ENCODE assay signal across 10 cellular contexts in the genomic region with DNA sequence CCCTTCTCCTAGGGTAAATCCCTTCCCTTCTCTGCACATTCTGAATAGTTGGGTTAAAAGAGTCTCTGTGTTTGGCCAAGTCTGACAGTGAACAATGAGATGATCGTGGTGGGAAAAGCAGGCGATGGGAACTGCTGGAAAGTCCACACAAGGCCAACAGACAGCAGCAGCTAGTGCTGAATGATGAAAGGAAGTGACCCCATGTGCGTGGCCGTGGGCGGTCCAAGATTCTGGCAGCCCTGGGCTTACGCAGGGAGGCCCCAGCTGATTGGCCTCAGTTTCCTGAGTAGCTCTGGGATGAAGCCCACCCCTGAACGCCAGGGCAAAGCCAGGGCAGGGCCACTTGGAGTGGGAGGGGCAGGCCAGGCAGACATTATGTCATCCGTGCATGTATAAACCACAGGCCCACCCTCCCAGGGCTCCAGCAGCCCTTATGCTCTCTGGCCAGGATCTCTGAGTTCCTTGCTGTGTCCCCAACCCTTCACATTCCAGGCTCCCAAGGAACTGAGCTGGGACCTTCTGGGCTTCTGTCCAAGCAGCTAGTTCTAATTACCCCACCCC. TPM values are rescaled to one million over a fixed set of nuclear protein-coding genes. Genes with fewer than 3 reads are reported as not detected.
DNase-seq lines count a peak whose midpoint lies in the region; ATAC-seq and TF ChIP-seq lines count a peak whose summit lies in the region.
"Had no signal": no experiment of that assay in that cellular context is flagged by ENCODE, and none has a peak within 500 bp of the region (broad histone marks: within the 10 kb centered on the region; RNA-seq: fewer than 3 reads in every experiment).

No MANE protein-coding gene starts in this region.

- H3K4me1 Mint-ChIP-seq in brain: peaks cover 18% of the 10 kb centered on the region
- H3K4me1 Mint-ChIP-seq in activated T-cell treated with anti-CD3 and anti-CD28 coated beads, Interleukin-2, amount 50 U/mL, for 72 hours (ENCODE audit: low read depth): no peaks in the 10 kb centered on the region

- TF ChIP-seq POLR2A in gastrocnemius medialis (IDR thresholded peaks at IDR 0.05): no peak

- in situ Hi-C loops in gastrocnemius medialis (cut with MboI; ENCODE audit: low sequenced_read_pairs in 4 of 4): no loop called here

- peak; percentile 81 for DNase-seq in GM03348 (ENCODE audit: low spot score)
- peak; percentile 11 for DNase-seq in kidney glomerular epithelial cell (lab: John Stamatoyannopoulos, UW)
- DNase-seq in gastrocnemius medialis: peak; percentile 15 to 45
- no peak for DNase-seq in NOMO-1 treated with DMSO at 0.1 percent for 48 hours (lab: John Stamatoyannopoulos, UW; ENCODE audit: unreplicated experiment)
- no peak for DNase-seq in OCI-M1 (lab: John Stamatoyannopoulos, UW)
- DNase-seq in HPDE6-E6E7 (ENCODE audit: extremely low spot score): no peak
- DNase-seq in activated T-cell treated with anti-CD3 and anti-CD28 coated beads, Interleukin-2, amount 50 U/mL, for 72 hours: no peak

- no peaks in the 10 kb centered on the region for H3K36me3 Mint-ChIP-seq in brain
- H3K36me3 Mint-ChIP-seq in activated T-cell treated with anti-CD3 and anti-CD28 coated beads, Interleukin-2, amount 50 U/mL, for 72 hours (ENCODE audit: insufficient read depth in 2 of 2): no peaks in the 10 kb centered on the region

- intact Hi-C loops in gastrocnemius medialis (cut with DNase I; ENCODE audit: low total_unique reads): no loop called here

- H3K36me3 ChIP-seq in gastrocnemius medialis: no peaks in the 10 kb centered on the region

- peak overlapping the region in 1 of 5 experiments; percentile 8 for H3K4me3 Mint-ChIP-seq in brain
- no peak overlapping the region for H3K4me3 Mint-ChIP-seq in activated T-cell treated with anti-CD3 and anti-CD28 coated beads, Interleukin-2, amount 50 U/mL, for 72 hours
- H3K4me3 Mint-ChIP-seq: T-helper 1 cell treated with Interleukin-12 subunit alpha and Interleukin-12 subunit beta and Interleukin-4 antibody, amounts not matched to agents 30 μg/mL and 1 μg/mL, for 36 hours had no signal

- H3K4me3 ChIP-seq in gastrocnemius medialis: no peak overlapping the region

- H3K9me3 ChIP-seq in gastrocnemius medialis: no peaks in the 10 kb centered on the region

- peaks cover 9 to 12% of the 10 kb centered on the region in 2 donors for H3K4me1 ChIP-seq in gastrocnemius medialis

- ATAC-seq in gastrocnemius medialis: peak; percentile 76 to 83
- no peak for ATAC-seq in activated T-cell treated with anti-CD3 and anti-CD28 coated beads, Interleukin-2, amount 50 U/mL, for 72 hours (replicated peaks in 1 of 2)

- H3K27ac Mint-ChIP-seq in brain: peak overlapping the region; percentile 67 to 92 (median 75)
- H3K27ac Mint-ChIP-seq in activated T-cell treated with anti-CD3 and anti-CD28 coated beads, Interleukin-2, amount 50 U/mL, for 72 hours: no peak overlapping the region
- H3K27ac Mint-ChIP-seq: T-helper 1 cell treated with Interleukin-12 subunit alpha and Interleukin-12 subunit beta and Interleukin-4 antibody, amounts not matched to agents 30 μg/mL and 1 μg/mL, for 36 hours had no signal

- TF ChIP-seq CTCF in brain (conservative IDR thresholded peaks at IDR 0.05): no peak
- TF ChIP-seq CTCF in gastrocnemius medialis (IDR thresholded peaks at IDR 0.05 in 4 of 5, conservative IDR thresholded peaks at IDR 0.05 in 1 of 5): no peak

- H3K27ac ChIP-seq in gastrocnemius medialis: peak overlapping the region; percentile 61 to 74 (median 71)
- H3K27ac ChIP-seq: epithelial cell of prostate had no signal

- no peaks in the 10 kb centered on the region for H3K27me3 Mint-ChIP-seq in brain
- H3K27me3 Mint-ChIP-seq in activated T-cell treated with anti-CD3 and anti-CD28 coated beads, Interleukin-2, amount 50 U/mL, for 72 hours (ENCODE audit: low read depth): no peaks in the 10 kb centered on the region

- no peaks in the 10 kb centered on the region for H3K27me3 ChIP-seq in gastrocnemius medialis

- H3K9me3 Mint-ChIP-seq in brain: no peaks in the 10 kb centered on the region
- no peaks in the 10 kb centered on the region for H3K9me3 Mint-ChIP-seq in activated T-cell treated with anti-CD3 and anti-CD28 coated beads, Interleukin-2, amount 50 U/mL, for 72 hours
- H3K9me3 Mint-ChIP-seq: T-helper 1 cell treated with Interleukin-12 subunit alpha and Interleukin-12 subunit beta and Interleukin-4 antibody, amounts not matched to agents 30 μg/mL and 1 μg/mL, for 36 hours had no signal

RNA-seq across cellular contexts. Expression of gene CDC25A, which starts 57.8 kb away (rescaled TPM):
- 3.5 TPM for polyA plus RNA-seq in brain (ENCODE audit: insufficient read depth, low read depth, low replicate concordance)
- 1 to 10 TPM in 1 of 4 donors, under 1 TPM in 1, not detected in 2; 0.73 to 2.3 TPM for total RNA-seq in gastrocnemius medialis
- total RNA-seq in activated T-cell treated with anti-CD3 and anti-CD28 coated beads, Interleukin-2, amount 50 U/mL, for 72 hours: 10 to 100 TPM; 27.8 to 31.6 TPM

Comparison
In these comparisons a context has a peak if more than half of its experiments do, and no peak if none do; other contexts are left out.
1. DNase-seq: peak in GM03348 (single experiment), kidney glomerular epithelial cell (single experiment) and gastrocnemius medialis (2 of 2); none in NOMO-1 treated with DMSO at 0.1 percent for 48 hours (single experiment), OCI-M1 (single experiment), HPDE6-E6E7 (single experiment) and activated T-cell treated with anti-CD3 and anti-CD28 coated beads, Interleukin-2, amount 50 U/mL, for 72 hours (0 of 2).
2. ATAC-seq: peak in gastrocnemius medialis (2 of 2); none in activated T-cell treated with anti-CD3 and anti-CD28 coated beads, Interleukin-2, amount 50 U/mL, for 72 hours (0 of 2).
3. RNA of gene CDC25A, which starts 57.8 kb away (total RNA-seq): 27.8 to 31.6 TPM in activated T-cell treated with anti-CD3 and anti-CD28 coated beads, Interleukin-2, amount 50 U/mL, for 72 hours; 0.73 to 2.3 TPM in gastrocnemius medialis; every median in the first group is over 4 times any median in the second.